ENCODE assay signal across 25 cellular contexts in the genomic region with DNA sequence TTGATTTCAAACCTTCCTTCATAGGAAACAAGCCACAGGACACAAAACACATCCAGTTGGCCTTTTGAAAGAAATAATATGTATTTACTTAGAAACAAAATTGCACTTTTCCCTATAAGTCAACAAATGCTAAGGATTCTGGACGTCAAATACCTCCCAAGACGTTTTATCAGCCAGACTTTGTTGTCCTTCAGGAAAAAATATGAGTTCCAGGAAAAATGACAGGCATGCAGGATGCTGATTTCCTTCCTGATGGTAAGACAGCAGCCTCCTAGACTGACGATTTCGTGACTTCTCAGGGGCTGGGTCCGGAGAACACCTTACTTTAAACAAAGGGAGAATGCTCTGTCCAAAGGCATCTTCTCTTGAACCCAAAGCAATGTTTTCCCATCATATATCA.
DNase-seq lines count a peak whose midpoint lies in the region; ATAC-seq, FAIRE-seq and TF ChIP-seq lines count a peak whose summit lies in the region.
"Had no signal": no experiment of that assay in that cellular context is flagged by ENCODE, and none has a peak within 500 bp of the region (broad histone marks: within the 10 kb centered on the region; RNA-seq: fewer than 3 reads in every experiment).

No MANE protein-coding gene starts in this region.

- H3K27ac ChIP-seq in A549, result peak overlapping the region; percentile 61 to 82
- H3K27ac ChIP-seq in Karpas-422 (ENCODE audit: low read length), result no peak overlapping the region
- no peak overlapping the region for H3K27ac ChIP-seq in endothelial cell of umbilical vein (ENCODE audit: insufficient read depth, low read depth, low read length)
- no peak overlapping the region for H3K27ac ChIP-seq in trophoblast cell (ENCODE audit: low read depth, low read length)
- no peak overlapping the region for H3K27ac ChIP-seq in neuronal stem cell (replicated peaks; ENCODE audit: low read length)
- H3K27ac ChIP-seq: 22Rv1; BLaER1 treated with 17β-estradiol and CSF1 and Interleukin-3, amounts not matched to agents 10 nM and 100 nM; GM23248 had no signal

- H4K91ac ChIP-seq in trophoblast cell (ENCODE audit: low read depth, low read length) (no peak overlapping the region), neuronal stem cell (ENCODE audit: low read depth, low read length, poor library complexity) (no peak overlapping the region)

- H3K27me3 ChIP-seq in Karpas-422 (ENCODE audit: low read length) (no peaks in the 10 kb centered on the region), endothelial cell of umbilical vein (ENCODE audit: control insufficient read depth in 2 of 2, insufficient read depth in 2 of 2, low read length in 2 of 2) (no peaks in the 10 kb centered on the region), trophoblast cell (ENCODE audit: insufficient read depth, low read length) (no peaks in the 10 kb centered on the region), neuronal stem cell (ENCODE audit: control insufficient read depth in 3 of 3, insufficient read depth in 3 of 3, low read depth in 1 of 3, low read length in 3 of 3) (peaks cover 0 to 3% (median 0%) of the 10 kb centered on the region in 3 experiments)
- H3K27me3 ChIP-seq: BE2C; BLaER1 treated with 17β-estradiol and CSF1 and Interleukin-3, amounts not matched to agents 10 nM and 100 nM had no signal

- H3K4me2 ChIP-seq in A549 (peak overlapping the region; percentile 23), Karpas-422 (ENCODE audit: low read depth, low read length, poor library complexity, severe bottlenecking) (no peak overlapping the region), endothelial cell of umbilical vein (ENCODE audit: insufficient read depth, low read length) (peak overlapping the region; percentile 45), trophoblast cell (ENCODE audit: low read length) (no peak overlapping the region), neuronal stem cell (ENCODE audit: insufficient read depth, low read length, poor library complexity, severe bottlenecking) (no peak overlapping the region)
- H3K4me2 ChIP-seq: BLaER1 treated with 17β-estradiol and CSF1 and Interleukin-3, amounts not matched to agents 10 nM and 100 nM had no signal

- H2BK15ac ChIP-seq in neuronal stem cell (ENCODE audit: low read length), result no peak overlapping the region

- no peak overlapping the region for H4K8ac ChIP-seq in trophoblast cell (ENCODE audit: low read depth, low read length)
- no peak overlapping the region for H4K8ac ChIP-seq in neuronal stem cell (ENCODE audit: low read depth, low read length)

- dilution Hi-C loops in endothelial cell of umbilical vein (cut with MboI; ENCODE audit: extremely low pct_ligation_motif_present, low sequenced_read_pairs), result no loop called here

- H2BK5ac ChIP-seq in trophoblast cell (ENCODE audit: low read depth, low read length, poor library complexity), result no peak overlapping the region
- no peak overlapping the region for H2BK5ac ChIP-seq in neuronal stem cell (ENCODE audit: low read length)

- H4K20me1 ChIP-seq in Karpas-422 (ENCODE audit: insufficient read depth, low read depth, low read length) (no peaks in the 10 kb centered on the region), endothelial cell of umbilical vein (replicated peaks; ENCODE audit: control insufficient read depth, extremely low read depth, insufficient read depth, low read length) (no peaks in the 10 kb centered on the region)
- H4K20me1 ChIP-seq: BLaER1 treated with 17β-estradiol and CSF1 and Interleukin-3, amounts not matched to agents 10 nM and 100 nM had no signal

- H4K12ac ChIP-seq in trophoblast cell (ENCODE audit: low read depth, low read length), result no peak overlapping the region

- no peaks in the 10 kb centered on the region for H3K79me2 ChIP-seq in Karpas-422 (ENCODE audit: low read length)
- H3K79me2 ChIP-seq in endothelial cell of umbilical vein (ENCODE audit: control insufficient read depth, insufficient read depth, low read length), result no peaks in the 10 kb centered on the region
- H3K79me2 ChIP-seq in trophoblast cell (ENCODE audit: control insufficient read depth, insufficient read depth, low read length, poor library complexity), result no peaks in the 10 kb centered on the region

- FAIRE-seq in A549 (lab: Jason Lieb, UNC) (no peak), endothelial cell of umbilical vein (lab: Jason Lieb, UNC) (peak; percentile 58)
- FAIRE-seq: A204.1, GM12891, GM19239, H1 had no signal

- peak in 1 of 2 experiments; percentile 79 for DNase-seq in A549 (ENCODE audit: low read depth in 1 of 2, low spot score in 1 of 2)
- DNase-seq in Karpas-422, result peak; percentile 31
- DNase-seq in endothelial cell of umbilical vein (ENCODE audit: low read depth, low spot score), result peak; percentile 33
- DNase-seq in trophoblast cell, result peak; percentile 56 to 84
- DNase-seq in neuronal stem cell (ENCODE audit: low spot score), result no peak
- no peak for DNase-seq in activated CD4-positive, alpha-beta T cell treated with anti-CD3 and anti-CD28 coated beads for 48 hours
- DNase-seq in NCI-H1694 (lab: John Stamatoyannopoulos, UW), result no peak
- DNase-seq: ACHN; AML-193; BE2C; Calu3; CD4-positive, alpha-beta T cell; CD8-positive, alpha-beta memory T cell; DMS53; DMS79 treated with DMSO at 0.1 percent for 48 hours; GF-D8; GM23248; H9 had no signal

- H2AK5ac ChIP-seq in trophoblast cell (ENCODE audit: low read length) (no peak overlapping the region), neuronal stem cell (ENCODE audit: low read depth, low read length) (no peak overlapping the region)

- peak; percentile 81 to 87; a peak in 4 of 5 replicates for TF ChIP-seq EP300 in A549 (IDR thresholded peaks at IDR 0.05)

- H3K9ac ChIP-seq in Karpas-422 (ENCODE audit: low read length) (no peak overlapping the region), endothelial cell of umbilical vein (replicated peaks; ENCODE audit: extremely low read depth, insufficient read depth, low read length) (no peak overlapping the region), trophoblast cell (ENCODE audit: low read length) (no peak overlapping the region), neuronal stem cell (ENCODE audit: low read depth, low read length, poor library complexity) (no peak overlapping the region)
- H3K9ac ChIP-seq: BLaER1 treated with 17β-estradiol and CSF1 and Interleukin-3, amounts not matched to agents 10 nM and 100 nM; GM23248 had no signal

- H3K18ac ChIP-seq in trophoblast cell (ENCODE audit: low read length) (no peak overlapping the region), neuronal stem cell (ENCODE audit: low read length) (no peak overlapping the region)

- H3K4ac ChIP-seq in trophoblast cell (ENCODE audit: low read depth, low read length) (no peak overlapping the region), neuronal stem cell (ENCODE audit: low read length) (no peak overlapping the region)

- no peaks in the 10 kb centered on the region for H3K9me1 ChIP-seq in endothelial cell of umbilical vein (replicated peaks; ENCODE audit: control insufficient read depth, extremely low read depth, insufficient read depth, low read length)

- no peak overlapping the region for H3K4me3 ChIP-seq in A549
- H3K4me3 ChIP-seq in Karpas-422 (ENCODE audit: low read length), result no peak overlapping the region
- H3K4me3 ChIP-seq in endothelial cell of umbilical vein (replicated peaks in 1 of 3; ENCODE audit: insufficient read depth in 1 of 3, low read depth in 1 of 3, low read length in 3 of 3), result no peak overlapping the region
- H3K4me3 ChIP-seq in trophoblast cell (ENCODE audit: low read depth, low read length), result no peak overlapping the region
- no peak overlapping the region for H3K4me3 ChIP-seq in neuronal stem cell (ENCODE audit: low read length in 2 of 2)
- H3K4me3 ChIP-seq: BLaER1 treated with 17β-estradiol and CSF1 and Interleukin-3, amounts not matched to agents 10 nM and 100 nM; GM23248 had no signal

- intact Hi-C loops in endothelial cell of umbilical vein (cut with micrococcal nuclease), result loop anchor here (10.0 kb wide), 1 partner anchor 391 kb away; the partner anchor contains the start of gene PLPP1

- H2BK120ac ChIP-seq in trophoblast cell (ENCODE audit: insufficient read depth, low read length, poor library complexity) (no peak overlapping the region), neuronal stem cell (ENCODE audit: low read depth, low read length) (no peak overlapping the region)

- TF ChIP-seq RAD21 in A549 (conservative IDR thresholded peaks at IDR 0.05 in 1 of 2, IDR thresholded peaks at IDR 0.05 in 1 of 2), result no peak

- WGBS in A549 (ENCODE audit: missing lambda C conversion rate), result 19% methylated on average over 5 of the region's 5 CpGs
- WGBS in trophoblast cell (ENCODE audit: extremely low coverage, insufficient coverage, insufficient read length), result no CpG with 5 or more reads among the region's 5 CpGs
- no CpG with 5 or more reads among the region's 5 CpGs for WGBS in neuronal stem cell (ENCODE audit: extremely low coverage in 2 of 2, insufficient read length in 2 of 2, insufficient replicate concordance in 1 of 2), 2 donors

- H3K36me3 ChIP-seq in Karpas-422 (ENCODE audit: insufficient read depth, low read length), result no peaks in the 10 kb centered on the region
- H3K36me3 ChIP-seq in endothelial cell of umbilical vein (ENCODE audit: control insufficient read depth in 2 of 2, extremely low read depth in 1 of 2, insufficient read depth in 2 of 2, low read length in 2 of 2), result no peaks in the 10 kb centered on the region
- no peaks in the 10 kb centered on the region for H3K36me3 ChIP-seq in trophoblast cell (ENCODE audit: control insufficient read depth in 1 of 2, insufficient read depth in 2 of 2, low read length in 2 of 2)
- no peaks in the 10 kb centered on the region for H3K36me3 ChIP-seq in neuronal stem cell (replicated peaks in 1 of 2; ENCODE audit: control insufficient read depth in 2 of 2, insufficient read depth in 2 of 2, low read length in 2 of 2)
- H3K36me3 ChIP-seq: BE2C; BLaER1 treated with 17β-estradiol and CSF1 and Interleukin-3, amounts not matched to agents 10 nM and 100 nM had no signal

- H3K23ac ChIP-seq in trophoblast cell (ENCODE audit: low read length) (no peak overlapping the region), neuronal stem cell (ENCODE audit: low read depth, low read length, poor library complexity) (no peak overlapping the region)

- H3K14ac ChIP-seq in trophoblast cell (ENCODE audit: low read length) (no peak overlapping the region), neuronal stem cell (ENCODE audit: low read length) (no peak overlapping the region)

- H3K9me2 ChIP-seq in Karpas-422 (replicated peaks; ENCODE audit: insufficient read depth, low read length), result no peaks in the 10 kb centered on the region

- TF ChIP-seq POLR2A in A549 (IDR thresholded peaks at IDR 0.05; ENCODE audit: low read length) (no peak), endothelial cell of umbilical vein (IDR thresholded peaks at IDR 0.05; ENCODE audit: low read depth, low read length) (no peak)

- POLR2A ChIA-PET in A549 (lab: Yijun Ruan, JAX) (no interaction called here), endothelial cell of umbilical vein (lab: Charles Lee) (no interaction called here)

- H3K79me1 ChIP-seq in trophoblast cell (ENCODE audit: low read length) (peaks cover 17% of the 10 kb centered on the region), neuronal stem cell (ENCODE audit: low read depth, low read length) (no peaks in the 10 kb centered on the region)

- peaks cover 26% of the 10 kb centered on the region for H3K4me1 ChIP-seq in A549
- no peaks in the 10 kb centered on the region for H3K4me1 ChIP-seq in Karpas-422 (ENCODE audit: low read length)
- peaks cover 38% of the 10 kb centered on the region for H3K4me1 ChIP-seq in endothelial cell of umbilical vein (ENCODE audit: control insufficient read depth, extremely low read depth, insufficient read depth, low read length)
- peaks cover 2 to 4% of the 10 kb centered on the region in 2 experiments for H3K4me1 ChIP-seq in trophoblast cell (ENCODE audit: control insufficient read depth in 1 of 2, insufficient read depth in 2 of 2, low read length in 2 of 2)
- peaks cover 0 to 5% of the 10 kb centered on the region in 2 donors for H3K4me1 ChIP-seq in neuronal stem cell (ENCODE audit: control insufficient read depth in 2 of 2, insufficient read depth in 1 of 2, low read depth in 1 of 2, low read length in 2 of 2)
- H3K4me1 ChIP-seq: BE2C had no signal

- H2BK12ac ChIP-seq in trophoblast cell (ENCODE audit: low read length) (no peak overlapping the region), neuronal stem cell (ENCODE audit: low read length) (no peak overlapping the region)

- BruUV-seq in endothelial cell of umbilical vein (replicated peaks; lab: Mats Ljungman, UMichigan), result no TSS peak

- peak in 1 of 2 experiments; percentile 28; a peak in 2 of 6 replicates for ATAC-seq in A549
- ATAC-seq: HCT116 had no signal

- TF ChIP-seq CTCF in A549 (IDR thresholded peaks at IDR 0.05) (no peak), endothelial cell of umbilical vein (IDR thresholded peaks at IDR 0.05; ENCODE audit: extremely low read depth in 1 of 2, insufficient read depth in 1 of 2, low read depth in 1 of 2, low read length in 2 of 2) (no peak)

- H2AFZ ChIP-seq in Karpas-422 (ENCODE audit: low read length), result no peak overlapping the region
- H2AFZ ChIP-seq in endothelial cell of umbilical vein (ENCODE audit: low read depth, low read length), result peak overlapping the region; percentile 18
- H2AFZ ChIP-seq in trophoblast cell (ENCODE audit: insufficient read depth, low read length, poor library complexity), result no peak overlapping the region
- no peak overlapping the region for H2AFZ ChIP-seq in neuronal stem cell (ENCODE audit: low read length)
- H2AFZ ChIP-seq: GM23248 had no signal

- H3K9me3 ChIP-seq in A549, result no peaks in the 10 kb centered on the region
- H3K9me3 ChIP-seq in Karpas-422 (ENCODE audit: low read length), result no peaks in the 10 kb centered on the region
- H3K9me3 ChIP-seq in endothelial cell of umbilical vein (replicated peaks; ENCODE audit: control insufficient read depth, insufficient read depth, low read length), result no peaks in the 10 kb centered on the region
- no peaks in the 10 kb centered on the region for H3K9me3 ChIP-seq in trophoblast cell (ENCODE audit: insufficient read depth, low read depth, low read length)
- peaks cover 0 to 4% of the 10 kb centered on the region in 2 donors for H3K9me3 ChIP-seq in neuronal stem cell (replicated peaks in 1 of 2; ENCODE audit: control insufficient read depth in 2 of 2, insufficient read depth in 1 of 2, low read depth in 1 of 2, low read length in 2 of 2)
- H3K9me3 ChIP-seq: BE2C; BLaER1 treated with 17β-estradiol and CSF1 and Interleukin-3, amounts not matched to agents 10 nM and 100 nM had no signal

- CTCF ChIA-PET in A549 (lab: Yijun Ruan, JAX), result interaction anchor here (0.6 to 1.7 kb wide), 3 partner anchors 10 to 224 kb away, joined by 3 to 12 read pairs (median 3); no protein-coding TSS in a partner anchor
- CTCF ChIA-PET in endothelial cell of umbilical vein (lab: Charles Lee), result no interaction called here

Comparison
In these comparisons a context has a peak if more than half of its experiments do, and no peak if none do; other contexts are left out.
1. DNase-seq: peak in Karpas-422 (single experiment), endothelial cell of umbilical vein (single experiment) and trophoblast cell (2 of 2); none in neuronal stem cell (single experiment), activated CD4-positive, alpha-beta T cell treated with anti-CD3 and anti-CD28 coated beads for 48 hours (single experiment) and NCI-H1694 (single experiment).
2. H3K27ac ChIP-seq: peak in A549 (2 of 2); none in Karpas-422 (single experiment), endothelial cell of umbilical vein (single experiment), trophoblast cell (single experiment) and neuronal stem cell (single experiment).
3. H3K4me2 ChIP-seq: peak in A549 (single experiment) and endothelial cell of umbilical vein (single experiment); none in Karpas-422 (single experiment), trophoblast cell (single experiment) and neuronal stem cell (single experiment).